Comparison of ENCODE assay signal across 1 cellular context in the genomic region with DNA sequence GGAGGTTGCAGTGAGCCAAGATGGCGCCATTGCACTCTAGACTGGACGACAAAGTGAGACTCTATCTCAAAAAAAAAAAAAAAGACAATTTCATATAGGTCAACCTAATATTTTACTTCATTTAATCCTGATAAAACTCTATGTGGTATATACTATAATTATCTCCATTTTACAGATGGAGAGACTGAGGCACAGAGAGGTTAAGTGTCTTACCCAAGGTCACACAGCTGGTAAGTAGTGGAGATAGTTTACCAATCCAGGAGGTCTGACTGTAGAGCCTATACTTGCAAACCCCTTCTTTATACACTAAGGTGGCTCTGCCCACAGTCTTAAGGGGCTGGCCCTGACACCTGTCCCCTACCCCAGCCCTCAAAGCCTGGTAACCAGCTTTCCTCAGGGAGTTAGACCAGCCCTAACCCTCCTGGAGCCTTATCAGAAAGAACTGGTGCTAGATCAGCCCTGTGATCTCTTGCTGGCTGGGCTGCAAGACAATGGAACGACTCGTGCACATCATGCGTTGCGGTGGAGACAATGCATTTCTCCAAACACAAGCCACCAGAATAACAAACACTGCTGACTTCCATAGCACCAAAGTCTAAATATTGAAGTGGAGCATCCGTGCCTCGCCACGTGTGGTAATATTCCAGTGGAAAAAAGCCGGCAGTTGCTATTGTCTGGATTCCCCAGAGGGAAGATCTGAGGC.
TF ChIP-seq lines count a peak whose summit lies in the region.

No MANE protein-coding gene starts in this region.

TF ChIP-seq in K562, 482 proteins besides CTCF, POLR2A, EP300 and RAD21 (continued from another document):
- TF ChIP-seq, protein P1, sequence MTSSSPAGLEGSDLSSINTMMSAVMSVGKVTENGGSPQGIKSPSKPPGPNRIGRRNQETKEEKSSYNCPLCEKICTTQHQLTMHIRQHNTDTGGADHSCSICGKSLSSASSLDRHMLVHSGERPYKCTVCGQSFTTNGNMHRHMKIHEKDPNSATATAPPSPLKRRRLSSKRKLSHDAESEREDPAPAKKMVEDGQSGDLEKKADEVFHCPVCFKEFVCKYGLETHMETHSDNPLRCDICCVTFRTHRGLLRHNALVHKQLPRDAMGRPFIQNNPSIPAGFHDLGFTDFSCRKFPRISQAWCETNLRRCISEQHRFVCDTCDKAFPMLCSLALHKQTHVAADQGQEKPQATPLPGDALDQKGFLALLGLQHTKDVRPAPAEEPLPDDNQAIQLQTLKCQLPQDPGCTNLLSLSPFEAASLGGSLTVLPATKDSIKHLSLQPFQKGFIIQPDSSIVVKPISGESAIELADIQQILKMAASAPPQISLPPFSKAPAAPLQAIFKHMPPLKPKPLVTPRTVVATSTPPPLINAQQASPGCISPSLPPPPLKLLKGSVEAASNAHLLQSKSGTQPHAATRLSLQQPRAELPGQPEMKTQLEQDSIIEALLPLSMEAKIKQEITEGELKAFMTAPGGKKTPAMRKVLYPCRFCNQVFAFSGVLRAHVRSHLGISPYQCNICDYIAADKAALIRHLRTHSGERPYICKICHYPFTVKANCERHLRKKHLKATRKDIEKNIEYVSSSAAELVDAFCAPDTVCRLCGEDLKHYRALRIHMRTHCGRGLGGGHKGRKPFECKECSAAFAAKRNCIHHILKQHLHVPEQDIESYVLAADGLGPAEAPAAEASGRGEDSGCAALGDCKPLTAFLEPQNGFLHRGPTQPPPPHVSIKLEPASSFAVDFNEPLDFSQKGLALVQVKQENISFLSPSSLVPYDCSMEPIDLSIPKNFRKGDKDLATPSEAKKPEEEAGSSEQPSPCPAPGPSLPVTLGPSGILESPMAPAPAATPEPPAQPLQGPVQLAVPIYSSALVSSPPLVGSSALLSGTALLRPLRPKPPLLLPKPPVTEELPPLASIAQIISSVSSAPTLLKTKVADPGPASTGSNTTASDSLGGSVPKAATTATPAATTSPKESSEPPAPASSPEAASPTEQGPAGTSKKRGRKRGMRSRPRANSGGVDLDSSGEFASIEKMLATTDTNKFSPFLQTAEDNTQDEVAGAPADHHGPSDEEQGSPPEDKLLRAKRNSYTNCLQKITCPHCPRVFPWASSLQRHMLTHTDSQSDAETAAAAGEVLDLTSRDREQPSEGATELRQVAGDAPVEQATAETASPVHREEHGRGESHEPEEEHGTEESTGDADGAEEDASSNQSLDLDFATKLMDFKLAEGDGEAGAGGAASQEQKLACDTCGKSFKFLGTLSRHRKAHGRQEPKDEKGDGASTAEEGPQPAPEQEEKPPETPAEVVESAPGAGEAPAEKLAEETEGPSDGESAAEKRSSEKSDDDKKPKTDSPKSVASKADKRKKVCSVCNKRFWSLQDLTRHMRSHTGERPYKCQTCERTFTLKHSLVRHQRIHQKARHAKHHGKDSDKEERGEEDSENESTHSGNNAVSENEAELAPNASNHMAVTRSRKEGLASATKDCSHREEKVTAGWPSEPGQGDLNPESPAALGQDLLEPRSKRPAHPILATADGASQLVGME (CRISPR knock-in tag; IDR thresholded peaks at IDR 0.05), result no peak
- TF ChIP-seq NCOA6 (IDR thresholded peaks at IDR 0.05), result no peak
- no peak for TF ChIP-seq LCOR (CRISPR knock-in tag; IDR thresholded peaks at IDR 0.05)
- no peak for TF ChIP-seq TSC22D4 (tag; IDR thresholded peaks at IDR 0.05)
- TF ChIP-seq CREM (IDR thresholded peaks at IDR 0.05; ENCODE audit: low read depth), result no peak
- TF ChIP-seq CUX1 (CRISPR knock-in tag; IDR thresholded peaks at IDR 0.05), result no peak
- TF ChIP-seq, protein P2, sequence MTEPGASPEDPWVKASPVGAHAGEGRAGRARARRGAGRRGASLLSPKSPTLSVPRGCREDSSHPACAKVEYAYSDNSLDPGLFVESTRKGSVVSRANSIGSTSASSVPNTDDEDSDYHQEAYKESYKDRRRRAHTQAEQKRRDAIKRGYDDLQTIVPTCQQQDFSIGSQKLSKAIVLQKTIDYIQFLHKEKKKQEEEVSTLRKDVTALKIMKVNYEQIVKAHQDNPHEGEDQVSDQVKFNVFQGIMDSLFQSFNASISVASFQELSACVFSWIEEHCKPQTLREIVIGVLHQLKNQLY (CRISPR knock-in tag; conservative IDR thresholded peaks at IDR 0.05), result no peak
- no peak for TF ChIP-seq RBFOX2 (IDR thresholded peaks at IDR 0.05; ENCODE audit: low read depth, low read length)
- TF ChIP-seq HDAC2 (IDR thresholded peaks at IDR 0.05), result peak; percentile 52; the same call in 1 of the 2 replicates
- no peak for TF ChIP-seq KAT8 (IDR thresholded peaks at IDR 0.05; ENCODE audit: low read depth)
- TF ChIP-seq TCF7L2 (IDR thresholded peaks at IDR 0.05; ENCODE audit: low read depth, low read length), result no peak
- TF ChIP-seq, protein P3, sequence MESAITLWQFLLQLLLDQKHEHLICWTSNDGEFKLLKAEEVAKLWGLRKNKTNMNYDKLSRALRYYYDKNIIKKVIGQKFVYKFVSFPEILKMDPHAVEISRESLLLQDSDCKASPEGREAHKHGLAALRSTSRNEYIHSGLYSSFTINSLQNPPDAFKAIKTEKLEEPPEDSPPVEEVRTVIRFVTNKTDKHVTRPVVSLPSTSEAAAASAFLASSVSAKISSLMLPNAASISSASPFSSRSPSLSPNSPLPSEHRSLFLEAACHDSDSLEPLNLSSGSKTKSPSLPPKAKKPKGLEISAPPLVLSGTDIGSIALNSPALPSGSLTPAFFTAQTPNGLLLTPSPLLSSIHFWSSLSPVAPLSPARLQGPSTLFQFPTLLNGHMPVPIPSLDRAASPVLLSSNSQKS (CRISPR knock-in tag; IDR thresholded peaks at IDR 0.05), result no peak
- no peak for TF ChIP-seq ZNF253 (CRISPR knock-in tag; conservative IDR thresholded peaks at IDR 0.05)
- TF ChIP-seq ESRRA (IDR thresholded peaks at IDR 0.05; ENCODE audit: borderline replicate concordance, low read depth), result peak; percentile 40; the same call in 1 of the 2 replicates
- 0 out of 2 replicates have a peak, but pooled peaks have one; percentile 34 for TF ChIP-seq SMARCA5 (IDR thresholded peaks at IDR 0.05)
- TF ChIP-seq RBM25 (IDR thresholded peaks at IDR 0.05; ENCODE audit: low read depth, low read length, severe bottlenecking), result peak; percentile 93
- no peak for TF ChIP-seq RNF2 (IDR thresholded peaks at IDR 0.05)
- no peak for TF ChIP-seq PTTG1 (tag; IDR thresholded peaks at IDR 0.05; ENCODE audit: low read depth)
TF ChIP-seq in K562: peak in this region for 11.
